ENCODE assay signal across 18 cellular contexts in genomic region chr10:5663692-5664427, GRCh38. TPM values are rescaled to one million over a fixed set of nuclear protein-coding genes. Genes with fewer than 3 reads are reported as not detected.
A peak's percentile ranks its signal among the peaks of the same experiment; 100 is the strongest.
DNase-seq lines count a peak whose midpoint lies in the region; ATAC-seq and TF ChIP-seq lines count a peak whose summit lies in the region.
"Had no signal": no experiment of that assay in that cellular context is flagged by ENCODE, and none has a peak within 500 bp of the region (broad histone marks: within the 10 kb centered on the region; RNA-seq: fewer than 3 reads in every experiment).

No MANE protein-coding gene starts in this region.

- POLR2A ChIA-PET in HEK293T (lab: Yijun Ruan, JAX) = interaction anchor here (0.6 to 1.0 kb wide), 2 partner anchors 12 to 270 kb away, joined by 3 read pairs; no protein-coding TSS in a partner anchor

- TF ChIP-seq CTCF in neural crest cell (conservative IDR thresholded peaks at IDR 0.05) = no peak

- peak; percentile 30 for DNase-seq in DMS 273 (lab: John Stamatoyannopoulos, UW; ENCODE audit: unreplicated experiment)
- no peak for DNase-seq in DMS 273 treated with DMSO at 0.1 percent for 48 hours (lab: John Stamatoyannopoulos, UW)
- DNase-seq in HEK293T (ENCODE audit: extremely low spot score) = peak; percentile 39
- DNase-seq in cerebellar cortex (ENCODE audit: low spot score) = peak; percentile 14
- no peak for DNase-seq in neural crest cell (ENCODE audit: low read depth, low spot score)
- no peak for DNase-seq in globus pallidus (ENCODE audit: low spot score)
- DNase-seq: 8988T; activated CD4-positive, alpha-beta T cell treated with anti-CD3 and anti-CD28 coated beads for 48 hours; activated T-cell treated with anti-CD3 and anti-CD28 coated beads, Interleukin-2, amount 50 U/mL, for 72 hours; aorta; dorsolateral prefrontal cortex; NCI-H2081 treated with DMSO at 0.1 percent for 48 hours; occipital lobe; T-helper 17 cell had no signal

- CTCF ChIA-PET in HEK293T (lab: Yijun Ruan, JAX) = interaction anchor here (0.5 to 1.1 kb wide), 3 partner anchors 10 to 219 kb away, joined by 3 to 5 read pairs (median 3); no protein-coding TSS in a partner anchor

- H3K36me3 Mint-ChIP-seq in neural crest cell (ENCODE audit: low read depth) = no peaks in the 10 kb centered on the region

- H3K27me3 Mint-ChIP-seq in neural crest cell (ENCODE audit: low read depth) = peaks cover 5% of the 10 kb centered on the region
- H3K27me3 Mint-ChIP-seq: T-helper 17 cell had no signal

- ATAC-seq in HG02759 (IDR thresholded peaks at IDR 0.05; ENCODE audit: unreplicated experiment) (no peak), GM19395 (IDR thresholded peaks at IDR 0.05; ENCODE audit: unreplicated experiment) (no peak)
- ATAC-seq: activated T-cell treated with anti-CD3 and anti-CD28 coated beads, Interleukin-2, amount 50 U/mL, for 72 hours; Panc1; T-helper 17 cell had no signal

- peak overlapping the region; percentile 73 for H3K4me3 Mint-ChIP-seq in neural crest cell
- H3K4me3 Mint-ChIP-seq: activated T-cell treated with anti-CD3 and anti-CD28 coated beads, Interleukin-2, amount 50 U/mL, for 72 hours; stimulated activated naive CD8-positive, alpha-beta T cell treated with anti-CD3 and anti-CD28 coated beads, Interleukin-15, Interleukin-2, amounts not matched to agents 100 ng/mL and 50 ng/mL, for 24 hours; T-helper 17 cell had no signal

- H3K4me1 Mint-ChIP-seq in neural crest cell = peaks cover 53% of the 10 kb centered on the region

- H3K27ac Mint-ChIP-seq in neural crest cell (ENCODE audit: unreplicated experiment) = no peak overlapping the region
- H3K27ac Mint-ChIP-seq: activated T-cell treated with anti-CD3 and anti-CD28 coated beads, Interleukin-2, amount 50 U/mL, for 72 hours; stimulated activated naive CD8-positive, alpha-beta T cell treated with anti-CD3 and anti-CD28 coated beads, Interleukin-15, Interleukin-2, amounts not matched to agents 100 ng/mL and 50 ng/mL, for 24 hours; T-helper 17 cell had no signal

- no peaks in the 10 kb centered on the region for H3K9me3 Mint-ChIP-seq in neural crest cell
- H3K9me3 Mint-ChIP-seq: activated T-cell treated with anti-CD3 and anti-CD28 coated beads, Interleukin-2, amount 50 U/mL, for 72 hours; stimulated activated naive CD8-positive, alpha-beta T cell treated with anti-CD3 and anti-CD28 coated beads, Interleukin-15, Interleukin-2, amounts not matched to agents 100 ng/mL and 50 ng/mL, for 24 hours had no signal

TF ChIP-seq in HEK293T, 16 proteins besides CTCF, POLR2A, EP300 and RAD21:
- TF ChIP-seq CTBP1 (IDR thresholded peaks at IDR 0.05; ENCODE audit: borderline replicate concordance) (no peak), SUZ12 (IDR thresholded peaks at IDR 0.05) (no peak), ARNT (IDR thresholded peaks at IDR 0.05) (no peak), PKNOX1 (IDR thresholded peaks at IDR 0.05) (no peak), FOXA1 (IDR thresholded peaks at IDR 0.05) (no peak), ZNF384 (IDR thresholded peaks at IDR 0.05) (no peak), LEF1 (IDR thresholded peaks at IDR 0.05; ENCODE audit: borderline replicate concordance) (no peak), FOXK2 (IDR thresholded peaks at IDR 0.05) (no peak)

RNA-seq across cellular contexts. Expression of gene ASB13, which starts 2.5 kb away (rescaled TPM):
- 40.8 and 41.0 TPM in 2 replicates for total RNA-seq in neural crest cell

RNA-seq across cellular contexts. Expression of gene TASOR2, which starts 20.8 kb away (rescaled TPM):
- 49.1 and 49.8 TPM in 2 replicates for total RNA-seq in neural crest cell

Comparison
In these comparisons a context has a peak if more than half of its experiments do, and no peak if none do; other contexts are left out.
1. DNase-seq: peak in DMS 273 (single experiment), HEK293T (single experiment) and cerebellar cortex (single experiment); none in DMS 273 treated with DMSO at 0.1 percent for 48 hours (single experiment), neural crest cell (single experiment) and globus pallidus (single experiment).